ENCODE assay signal across 8 cellular contexts in the genomic region with DNA sequence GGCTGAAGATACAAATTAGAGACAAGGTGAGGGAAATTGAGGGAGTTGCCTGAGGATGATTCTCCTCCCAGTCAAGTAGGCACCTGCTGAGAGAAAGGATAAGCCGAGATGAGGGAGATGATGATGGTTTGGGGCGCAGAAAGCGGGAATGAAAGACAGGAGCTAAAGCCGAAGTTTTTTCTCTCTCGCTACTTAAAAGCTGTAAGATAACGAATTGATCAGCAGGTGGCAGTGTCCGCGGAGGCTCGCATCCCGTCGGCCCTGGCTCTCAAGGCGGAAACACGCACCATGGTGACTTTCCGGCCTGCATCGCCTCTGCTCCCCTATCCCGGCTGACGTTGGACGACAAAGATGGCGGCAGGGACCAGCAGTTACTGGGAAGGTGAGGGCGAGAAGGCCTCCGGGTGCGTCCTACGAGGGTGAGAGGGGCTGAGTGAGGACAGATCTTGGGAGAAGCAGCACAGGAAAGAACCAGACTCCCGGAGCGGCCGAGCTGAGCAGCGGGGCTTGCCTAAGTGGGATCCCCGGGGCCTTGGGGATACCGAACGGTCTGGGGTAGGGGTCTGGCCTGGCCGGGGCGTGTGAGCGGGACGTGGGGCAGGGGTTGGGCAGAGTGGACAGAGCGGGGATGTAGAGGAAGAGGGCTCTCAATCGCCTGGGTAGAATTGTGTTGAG. TPM values are rescaled to one million over a fixed set of nuclear protein-coding genes. Genes with fewer than 3 reads are reported as not detected.
A peak's percentile ranks its signal among the peaks of the same experiment; 100 is the strongest.
DNase-seq lines count a peak whose midpoint lies in the region; TF ChIP-seq lines count a peak whose summit lies in the region.

A gene (plus strand): TSS at position 326 of the 675 bp plus-strand sequence. CDS start 26 bp downstream, at position 352.

- H3K27me3 ChIP-seq in H9 (ENCODE audit: insufficient read depth, low read length): no peaks in the 10 kb centered on the region
- H3K27me3 ChIP-seq in MG63: no peaks in the 10 kb centered on the region
- H3K27me3 ChIP-seq in neural cell (ENCODE audit: insufficient read depth, low read depth, low read length): no peaks in the 10 kb centered on the region
- no peaks in the 10 kb centered on the region for H3K27me3 ChIP-seq in stomach

- H3K79me2 ChIP-seq in H9 (ENCODE audit: insufficient read depth, low read length) (peaks cover 7% of the 10 kb centered on the region), neural cell (replicated peaks; ENCODE audit: insufficient read depth, low read length) (peaks cover 21% of the 10 kb centered on the region)

- H2AK5ac ChIP-seq in H9 (ENCODE audit: insufficient read length, low read length): no peak within 1 kb of the TSS

- H3K4me1 ChIP-seq in H9 (ENCODE audit: insufficient read depth, low read length) (no peaks in the 10 kb centered on the region), stomach (peaks cover 6 to 40% (median 26%) of the 10 kb centered on the region in 4 donors)

- H3K4me3 ChIP-seq in MG63 (peak within 1 kb of the TSS; percentile 90), fibroblast of villous mesenchyme (ENCODE audit: low read depth, low read length) (peak within 1 kb of the TSS; percentile 73), neural cell (ENCODE audit: low read length) (peak within 1 kb of the TSS; percentile 81), stomach (peak within 1 kb of the TSS; percentile 71 to 90 (median 80))

- H4K5ac ChIP-seq in H9 (ENCODE audit: insufficient read length, low read depth, low read length): peak within 1 kb of the TSS; percentile 5

- H3K4me2 ChIP-seq in H9 (ENCODE audit: insufficient read depth, insufficient read length, low read length) (peak within 1 kb of the TSS; percentile 95), neural cell (ENCODE audit: low read length) (peak within 1 kb of the TSS; percentile 68)

- TF ChIP-seq CTCF in H9 (conservative IDR thresholded peaks at IDR 0.05) (peak; percentile 88), fibroblast of villous mesenchyme (IDR thresholded peaks at IDR 0.05; ENCODE audit: insufficient read depth, low read depth, low read length) (peak; percentile 73), neural cell (IDR thresholded peaks at IDR 0.05; ENCODE audit: poor library complexity, severe bottlenecking) (peak; percentile 93), stomach (IDR thresholded peaks at IDR 0.05) (peak in 4 of 7 experiments; percentile 52 to 82 (median 58))

- H2BK12ac ChIP-seq in H9 (ENCODE audit: insufficient read length, low read depth, low read length): no peak within 1 kb of the TSS

- H3K9me3 Mint-ChIP-seq in H9: no peaks in the 10 kb centered on the region; a peak in 1 of 5 replicates

- no CpG with 5 or more reads among the region's 36 CpGs for WGBS in H9 (ENCODE audit: extremely low coverage, insufficient read length, low lambda C conversion rate)
- WGBS in stomach, 5 donors: 0 to 3% (median 1%) methylated on average over 30 to 36 of the region's 36 CpGs

- H3K9me2 ChIP-seq in neural cell (ENCODE audit: insufficient read depth, low read length): no peaks in the 10 kb centered on the region

- H4K8ac ChIP-seq in H9 (replicated peaks; ENCODE audit: insufficient read length, low read depth, low read length): no peak within 1 kb of the TSS

- peak; percentile 35 for TF ChIP-seq EP300 in neural cell (conservative IDR thresholded peaks at IDR 0.05; ENCODE audit: poor library complexity, severe bottlenecking)
- no peak for TF ChIP-seq EP300 in stomach (IDR thresholded peaks at IDR 0.05)

- H2BK120ac ChIP-seq in H9 (ENCODE audit: low read depth, low read length, poor library complexity, severe bottlenecking): no peak within 1 kb of the TSS

- H3K27ac Mint-ChIP-seq in H9: peak within 1 kb of the TSS; percentile 97 to 99 (median 97)

- intact Hi-C loops in stomach (cut with DNase I; ENCODE audit: low total_unique reads): no loop called here

- peak; percentile 90 for TF ChIP-seq RAD21 in neural cell (conservative IDR thresholded peaks at IDR 0.05)

- H3K9ac ChIP-seq in H9 (ENCODE audit: extremely low read depth, insufficient read length, low read length): peak within 1 kb of the TSS; percentile 90
- H3K9ac ChIP-seq in neural cell (ENCODE audit: low read length): peak within 1 kb of the TSS; percentile 96

- H3K9me3 ChIP-seq in H9 (ENCODE audit: control insufficient read depth, low read depth, low read length) (no peaks in the 10 kb centered on the region), MG63 (no peaks in the 10 kb centered on the region), neural cell (ENCODE audit: low read length) (no peaks in the 10 kb centered on the region), stomach (no peaks in the 10 kb centered on the region)

- H2AFZ ChIP-seq in H9 (ENCODE audit: low read length) (peak within 1 kb of the TSS; percentile 82), neural cell (ENCODE audit: low read depth, low read length) (peak within 1 kb of the TSS; percentile 89)

- H2BK5ac ChIP-seq in H9 (ENCODE audit: insufficient read length, low read length): peak within 1 kb of the TSS; percentile 0

- no peaks in the 10 kb centered on the region for H4K20me1 ChIP-seq in H9 (ENCODE audit: control insufficient read depth, insufficient read depth, insufficient read length)
- H4K20me1 ChIP-seq in neural cell (ENCODE audit: insufficient read depth): no peaks in the 10 kb centered on the region

- DNase-seq in GDM1 (lab: John Stamatoyannopoulos, UW): peak; percentile 92
- DNase-seq in H9: peak; percentile 97
- peak; percentile 94 for DNase-seq in MG63
- DNase-seq in SIG-M5 treated with dmso at 0.1 percent for 504 hours (lab: John Stamatoyannopoulos, UW; ENCODE audit: unreplicated experiment): peak; percentile 95
- DNase-seq in activated gamma-delta T cell treated with Interleukin-2 at 50 U/mL for 16 hours: peak; percentile 91
- peak; percentile 96 for DNase-seq in fibroblast of villous mesenchyme (ENCODE audit: low read depth)
- peak; percentile 96 for DNase-seq in stomach

- H4K91ac ChIP-seq in H9 (ENCODE audit: insufficient read length, low read depth, low read length): no peak within 1 kb of the TSS

- H2BK15ac ChIP-seq in H9 (ENCODE audit: low read depth, low read length): no peak within 1 kb of the TSS

- H3K27ac ChIP-seq in H9 (ENCODE audit: insufficient read length, low read depth, low read length): no peak within 1 kb of the TSS
- H3K27ac ChIP-seq in neural cell (ENCODE audit: low read length): peak within 1 kb of the TSS; percentile 90
- H3K27ac ChIP-seq in stomach: peak within 1 kb of the TSS; percentile 87 to 97 (median 94)

- H3K14ac ChIP-seq in H9 (ENCODE audit: insufficient read depth, low read length): peak within 1 kb of the TSS; percentile 87; the same call in 1 of the 2 replicates

- H3K23ac ChIP-seq in H9 (ENCODE audit: insufficient read length, low read depth, low read length): no peak within 1 kb of the TSS

- peaks cover 6% of the 10 kb centered on the region for H3K23me2 ChIP-seq in H9 (ENCODE audit: insufficient read length, low read depth, low read length, poor library complexity, severe bottlenecking)

- H3K79me1 ChIP-seq in H9 (ENCODE audit: insufficient read depth, low read depth, low read length, poor library complexity, severe bottlenecking): peaks cover 6% of the 10 kb centered on the region

- no peak within 1 kb of the TSS for H3K56ac ChIP-seq in H9 (ENCODE audit: insufficient read length, low read depth, low read length)

- no peak within 1 kb of the TSS for H2BK20ac ChIP-seq in H9 (ENCODE audit: low read depth, low read length, poor library complexity, severe bottlenecking)

- no peak within 1 kb of the TSS for H3T11ph ChIP-seq in H9 (ENCODE audit: low read length)

- peaks cover 14 to 16% of the 10 kb centered on the region in 2 experiments for H3K4me1 Mint-ChIP-seq in H9

- peaks cover 35% of the 10 kb centered on the region for H3K36me3 ChIP-seq in MG63
- no peaks in the 10 kb centered on the region for H3K36me3 ChIP-seq in neural cell (ENCODE audit: insufficient read depth, low read length)
- H3K36me3 ChIP-seq in stomach: peaks cover 3 to 32% (median 30%) of the 10 kb centered on the region in 4 donors

- H3K18ac ChIP-seq in H9 (ENCODE audit: insufficient read length, low read depth, low read length): peak within 1 kb of the TSS; percentile 83

- H3K27me3 Mint-ChIP-seq in H9 (ENCODE audit: low read depth): no peaks in the 10 kb centered on the region; the same call in none of the 2 replicates

- no peaks in the 10 kb centered on the region for H3F3A ChIP-seq in neural cell (ENCODE audit: insufficient read depth, low read length, poor library complexity, severe bottlenecking)

- no peak within 1 kb of the TSS for H3K4ac ChIP-seq in H9 (ENCODE audit: low read depth, low read length)

- H3K4me3 Mint-ChIP-seq in H9: peak within 1 kb of the TSS; percentile 97 to 99

- H3K36me3 Mint-ChIP-seq in H9 (ENCODE audit: insufficient read depth in 1 of 3, low read depth in 3 of 3): peaks cover 2 to 26% (median 24%) of the 10 kb centered on the region in 3 experiments; a peak in 6 of 7 replicates

- TF ChIP-seq POLR2A in stomach (IDR thresholded peaks at IDR 0.05): peak in 1 of 4 donors; percentile 24

RNA-seq across cellular contexts. Expression of the gene that starts here (rescaled TPM):
- total RNA-seq in H9 (2021) (58.1 TPM in 2 replicates), fibroblast of villous mesenchyme (17.7 and 35.0 TPM in 2 replicates), stomach (10 to 100 TPM in 3 of 5 donors, 1 to 10 TPM in 2; 7.0 to 45.5 (median 35.7) TPM)
- 33.5 and 61.0 TPM in 2 replicates for total RNA-seq in MG63 (2014; rRNA removed; shearing (Covaris generic); ENCODE audit: low replicate concordance)
- polyA plus RNA-seq in neural cell (12.4 and 20.1 TPM in 2 replicates), stomach (10 to 100 TPM; 10.5 to 13.3 (median 12.7) TPM)
- polyA minus RNA-seq in neural cell: 31.9 and 37.3 TPM in 2 replicates
